In genomic region chr1:193121616-193122593, GRCh38 we compare ENCODE assay signal across 8 cellular contexts. TPM values are rescaled to one million over a fixed set of nuclear protein-coding genes. Genes with fewer than 3 reads are reported as not detected.
DNase-seq lines count a peak whose midpoint lies in the region; ATAC-seq, FAIRE-seq and TF ChIP-seq lines count a peak whose summit lies in the region.

Gene CDC73 (plus strand): TSS chr1:193122031. CDS start chr1:193122201, 170 bp downstream.

- peaks cover 29% of the 10 kb centered on the region for H3K36me3 Mint-ChIP-seq in central memory CD8-positive, alpha-beta T cell (ENCODE audit: insufficient read depth)

- peak; percentile 87 for TF ChIP-seq CTCF in kidney (IDR thresholded peaks at IDR 0.05; ENCODE audit: borderline replicate concordance, extremely low read depth, insufficient read depth)

- H3K9me3 Mint-ChIP-seq in central memory CD8-positive, alpha-beta T cell = no peaks in the 10 kb centered on the region

- H3K4me1 ChIP-seq in kidney (ENCODE audit: control insufficient read depth in 1 of 2, insufficient read depth in 1 of 2, low read depth in 1 of 2, low read length in 2 of 2) = peaks cover 0 to 5% of the 10 kb centered on the region in 2 donors

- peak within 1 kb of the TSS; percentile 87 to 97 for H3K4me3 ChIP-seq in kidney (ENCODE audit: low read length in 2 of 2)

- peaks cover 32% of the 10 kb centered on the region for H3K4me1 Mint-ChIP-seq in central memory CD8-positive, alpha-beta T cell

- peak; percentile 44 for FAIRE-seq in kidney (lab: Jason Lieb, UNC)

- ATAC-seq in GM19035 (IDR thresholded peaks at IDR 0.05; ENCODE audit: unreplicated experiment) = peak; percentile 93
- ATAC-seq in HG03354 (IDR thresholded peaks at IDR 0.05; ENCODE audit: poor library complexity, severe bottlenecking, unreplicated experiment) = peak; percentile 95
- ATAC-seq in central memory CD8-positive, alpha-beta T cell (replicated peaks; ENCODE audit: extremely low read depth, poor library complexity, severe bottlenecking) = peak; percentile 95

- peak within 1 kb of the TSS; percentile 96 for H3K27ac Mint-ChIP-seq in central memory CD8-positive, alpha-beta T cell (ENCODE audit: low read depth)

- H3K4me3 Mint-ChIP-seq in central memory CD8-positive, alpha-beta T cell = peak within 1 kb of the TSS; percentile 91

- intact Hi-C loops in kidney (cut with DNase I) = no loop called here

- H3K27me3 Mint-ChIP-seq in central memory CD8-positive, alpha-beta T cell = no peaks in the 10 kb centered on the region

- peak; percentile 93 to 94 for DNase-seq in AML-193 (lab: John Stamatoyannopoulos, UW)
- peak; percentile 93 to 99 for DNase-seq in NCI-H446 (lab: John Stamatoyannopoulos, UW)
- peak; percentile 97 for DNase-seq in activated CD4-positive, CD25-positive, alpha-beta regulatory T cell treated with anti-CD3 and anti-CD28 coated beads, Interleukin-2, amount 50 U/mL, for 16 hours (ENCODE audit: low read depth, low spot score)
- DNase-seq in central memory CD8-positive, alpha-beta T cell (ENCODE audit: low spot score in 2 of 2) = peak; percentile 99
- DNase-seq in kidney = peak; percentile 99
- peak; percentile 99 for DNase-seq in stimulated activated CD4-positive, alpha-beta T cell treated with anti-CD3 and anti-CD28 coated beads, Interleukin-15, amount 100 ng/mL, for 24 hours

- peak within 1 kb of the TSS; percentile 91 to 97 for H3K27ac ChIP-seq in kidney (ENCODE audit: low read depth in 2 of 2, low read length in 2 of 2)

- peak within 1 kb of the TSS; percentile 88 to 94 for H3K9ac ChIP-seq in kidney (ENCODE audit: low read length in 2 of 2)

- H3K9me3 ChIP-seq in kidney (ENCODE audit: control insufficient read depth in 1 of 2, low read length in 2 of 2) = no peaks in the 10 kb centered on the region

- peaks cover 0 to 1% of the 10 kb centered on the region in 2 donors for H3K36me3 ChIP-seq in kidney (ENCODE audit: control insufficient read depth in 1 of 2, insufficient read depth in 2 of 2, low read length in 2 of 2)

RNA-seq across cellular contexts. Expression of gene CDC73, which starts in this region (rescaled TPM):
- total RNA-seq in kidney = 73.1 TPM
- 11.4 TPM for polyA plus RNA-seq in kidney (ENCODE audit: insufficient read depth, low read depth, low replicate concordance)

Comparison
In these comparisons a context has a peak if more than half of its experiments do, and no peak if none do; other contexts are left out.
1. Peak in every context shown above with its lines: DNase-seq, ATAC-seq, H3K4me3 ChIP-seq and H3K27ac ChIP-seq.